13 cellular contexts compared by ENCODE assay signal in the genomic region with DNA sequence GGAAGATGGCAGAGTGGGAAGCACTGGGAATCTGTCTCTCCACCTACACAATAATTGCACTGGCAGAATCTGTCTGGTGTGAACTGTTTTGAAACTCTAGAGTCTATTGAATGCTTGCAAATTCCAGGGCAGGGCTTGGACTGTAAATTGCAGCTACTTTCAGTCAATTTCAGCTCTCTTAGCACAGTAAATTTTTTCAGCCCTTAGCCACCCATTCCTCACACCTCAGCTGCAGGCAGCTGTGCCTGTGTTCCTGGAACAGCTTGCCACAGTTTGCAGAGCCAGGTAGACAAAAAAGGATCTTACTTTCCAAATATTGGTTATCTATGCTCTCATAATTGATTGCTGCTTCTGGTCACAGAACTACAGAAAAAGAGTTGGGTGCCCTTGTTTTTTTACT. TPM values are rescaled to one million over a fixed set of nuclear protein-coding genes. Genes with fewer than 3 reads are reported as not detected.
"Had no signal": no experiment of that assay in that cellular context is flagged by ENCODE, and none has a peak within 500 bp of the region (broad histone marks: within the 10 kb centered on the region; RNA-seq: fewer than 3 reads in every experiment).

No MANE protein-coding gene starts in this region.

- ATAC-seq: activated CD8-positive, alpha-beta memory T cell treated with anti-CD3 and anti-CD28 coated beads, Interleukin-2, amount 10 ng/mL, durations not matched to agents 7 days and 5 days; esophagus mucosa; pancreas; stimulated activated effector memory CD8-positive, alpha-beta T cell treated with anti-CD3 and anti-CD28 coated beads, Interleukin-12 subunit alpha, Interleukin-12 subunit beta, amount 100 ng/mL, for 72 hours; upper lobe of right lung had no signal

- H3K27me3 ChIP-seq: cardiac muscle cell, hepatocyte, pancreas, upper lobe of right lung had no signal

- DNase-seq: activated CD4-positive, alpha-beta T cell treated with anti-CD3 and anti-CD28 coated beads, Interleukin-2, amount 50 U/mL, for 48 hours; activated CD8-positive, alpha-beta memory T cell treated with anti-CD3 and anti-CD28 coated beads, Interleukin-2, amount 10 ng/mL, durations not matched to agents 7 days and 5 days; activated naive CD4-positive, alpha-beta T cell treated with anti-CD3 and anti-CD28 coated beads, Interleukin-2, amount 10 ng/mL, durations not matched to agents 7 days and 5 days; activated T-cell treated with anti-CD3 and anti-CD28 coated beads, Interleukin-2, amount 50 U/mL, for 1 hour; mesendoderm; pancreas; T-helper 1 cell; upper lobe of right lung had no signal

- H3K9me3 ChIP-seq: pancreas, upper lobe of right lung had no signal

- H3K4me3 Mint-ChIP-seq: activated CD8-positive, alpha-beta memory T cell treated with anti-CD3 and anti-CD28 coated beads, Interleukin-2, amount 10 ng/mL, durations not matched to agents 7 days and 5 days; activated naive CD4-positive, alpha-beta T cell treated with anti-CD3 and anti-CD28 coated beads, Interleukin-2, amount 10 ng/mL, durations not matched to agents 7 days and 5 days; stimulated activated effector memory CD8-positive, alpha-beta T cell treated with anti-CD3 and anti-CD28 coated beads, Interleukin-12 subunit alpha, Interleukin-12 subunit beta, amount 100 ng/mL, for 72 hours had no signal

- H2AFZ ChIP-seq: hepatocyte had no signal

- H3K79me2 ChIP-seq: hepatocyte had no signal

- H3K36me3 ChIP-seq: cardiac muscle cell, pancreas, upper lobe of right lung had no signal

- H3K27me3 Mint-ChIP-seq: activated CD8-positive, alpha-beta memory T cell treated with anti-CD3 and anti-CD28 coated beads, Interleukin-2, amount 10 ng/mL, durations not matched to agents 7 days and 5 days had no signal

- H3K4me1 Mint-ChIP-seq: stimulated activated effector memory CD8-positive, alpha-beta T cell treated with anti-CD3 and anti-CD28 coated beads, Interleukin-12 subunit alpha, Interleukin-12 subunit beta, amount 100 ng/mL, for 72 hours had no signal

- H3K4me1 ChIP-seq: pancreas, upper lobe of right lung had no signal

- H3K4me3 ChIP-seq: cardiac muscle cell, hepatocyte, pancreas, upper lobe of right lung had no signal

- H3K4me2 ChIP-seq: hepatocyte had no signal

- H3K27ac Mint-ChIP-seq: activated CD8-positive, alpha-beta memory T cell treated with anti-CD3 and anti-CD28 coated beads, Interleukin-2, amount 10 ng/mL, durations not matched to agents 7 days and 5 days; activated naive CD4-positive, alpha-beta T cell treated with anti-CD3 and anti-CD28 coated beads, Interleukin-2, amount 10 ng/mL, durations not matched to agents 7 days and 5 days; stimulated activated effector memory CD8-positive, alpha-beta T cell treated with anti-CD3 and anti-CD28 coated beads, Interleukin-12 subunit alpha, Interleukin-12 subunit beta, amount 100 ng/mL, for 72 hours had no signal

- H3K27ac ChIP-seq: cardiac muscle cell, hepatocyte, pancreas, upper lobe of right lung had no signal

RNA-seq across cellular contexts. Expression of gene MMP19, which starts 33.4 kb away (rescaled TPM):
- total RNA-seq: activated CD8-positive, alpha-beta memory T cell treated with anti-CD3 and anti-CD28 coated beads, Interleukin-2, amount 10 ng/mL, durations not matched to agents 7 days and 5 days; cardiac muscle cell had no signal
- polyA plus RNA-seq: neural cell had no signal
